In the genomic region with DNA sequence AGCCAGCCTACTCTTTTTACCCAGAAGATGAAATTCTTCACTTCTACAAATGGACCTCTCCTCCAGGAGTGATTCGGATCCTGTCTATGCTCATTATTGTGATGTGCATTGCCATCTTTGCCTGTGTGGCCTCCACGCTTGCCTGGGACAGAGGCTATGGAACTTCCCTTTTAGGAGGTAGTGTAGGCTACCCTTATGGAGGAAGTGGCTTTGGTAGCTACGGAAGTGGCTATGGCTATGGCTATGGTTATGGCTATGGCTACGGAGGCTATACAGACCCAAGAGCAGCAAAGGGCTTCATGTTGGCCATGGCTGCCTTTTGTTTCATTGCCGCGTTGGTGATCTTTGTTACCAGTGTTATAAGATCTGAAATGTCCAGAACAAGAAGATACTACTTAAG, we compare ENCODE assay signal across 24 cellular contexts.
"Had no signal": no experiment of that assay in that cellular context is flagged by ENCODE, and none has a peak within 500 bp of the region (broad histone marks: within the 10 kb centered on the region; RNA-seq: fewer than 3 reads in every experiment).

No MANE protein-coding gene starts in this region.

- H3K27ac Mint-ChIP-seq: activated CD4-positive, alpha-beta T cell treated with anti-CD3 and anti-CD28 coated beads, Interleukin-2, amount 10 ng/mL, durations not matched to agents 24 days and 14 days; activated CD8-positive, alpha-beta T cell treated with anti-CD3 and anti-CD28 coated beads for 36 hours; activated naive CD8-positive, alpha-beta T cell treated with anti-CD3 and anti-CD28 coated beads, Interleukin-2, amount 10 ng/mL, durations not matched to agents 7 days and 5 days; activated T-cell treated with anti-CD3 and anti-CD28 coated beads, Interleukin-2, amount 50 U/mL, for 24 hours; activated T-helper 2 cell treated with anti-CD3 and anti-CD28 coated beads, Interferon-gamma antibody, Interleukin-2, Interleukin-4, amounts not matched to agents 10 μg/mL and 5 μg/mL and 100 μg/mL, durations not matched to agents 14 hours and 24 hours and 36 hours had no signal

- H3K27ac ChIP-seq: colonic mucosa, lower lobe of right lung, prostate gland, right atrium auricular region, tibial artery, vagina had no signal

- ATAC-seq: activated CD8-positive, alpha-beta T cell treated with anti-CD3 and anti-CD28 coated beads for 36 hours had no signal

- H3K4me1 ChIP-seq: colonic mucosa, prostate gland, right atrium auricular region, tibial artery, vagina had no signal

- H3K4me3 ChIP-seq: colonic mucosa, lower lobe of right lung, prostate gland, right atrium auricular region, tibial artery, vagina had no signal

- H3K4me3 Mint-ChIP-seq: activated CD4-positive, alpha-beta T cell treated with anti-CD3 and anti-CD28 coated beads, Interleukin-2, amount 10 ng/mL, durations not matched to agents 24 days and 14 days; activated CD8-positive, alpha-beta T cell treated with anti-CD3 and anti-CD28 coated beads for 36 hours; activated naive CD8-positive, alpha-beta T cell treated with anti-CD3 and anti-CD28 coated beads, Interleukin-2, amount 10 ng/mL, durations not matched to agents 7 days and 5 days; activated T-cell treated with anti-CD3 and anti-CD28 coated beads, Interleukin-2, amount 50 U/mL, for 24 hours; neural crest cell had no signal

- H3K9me3 ChIP-seq: colonic mucosa, lower lobe of right lung, prostate gland, right atrium auricular region, tibial artery, vagina had no signal

- H3K36me3 Mint-ChIP-seq: activated naive CD8-positive, alpha-beta T cell treated with anti-CD3 and anti-CD28 coated beads, Interleukin-2, amount 10 ng/mL, durations not matched to agents 7 days and 5 days had no signal

- FAIRE-seq: endometrium, frontal cortex, keratinocyte had no signal

- H3K27me3 Mint-ChIP-seq: activated naive CD8-positive, alpha-beta T cell treated with anti-CD3 and anti-CD28 coated beads, Interleukin-2, amount 10 ng/mL, durations not matched to agents 7 days and 5 days; activated T-cell treated with anti-CD3 and anti-CD28 coated beads, Interleukin-2, amount 50 U/mL, for 24 hours had no signal

- H3K9me3 Mint-ChIP-seq: activated CD4-positive, alpha-beta T cell treated with anti-CD3 and anti-CD28 coated beads, Interleukin-2, amount 10 ng/mL, durations not matched to agents 24 days and 14 days; activated CD8-positive, alpha-beta T cell treated with anti-CD3 and anti-CD28 coated beads for 36 hours; activated naive CD8-positive, alpha-beta T cell treated with anti-CD3 and anti-CD28 coated beads, Interleukin-2, amount 10 ng/mL, durations not matched to agents 7 days and 5 days; activated T-cell treated with anti-CD3 and anti-CD28 coated beads, Interleukin-2, amount 50 U/mL, for 24 hours; activated T-helper 2 cell treated with anti-CD3 and anti-CD28 coated beads, Interferon-gamma antibody, Interleukin-2, Interleukin-4, amounts not matched to agents 10 μg/mL and 5 μg/mL and 100 μg/mL, durations not matched to agents 14 hours and 24 hours and 36 hours; neural crest cell had no signal

- DNase-seq: activated CD4-positive, alpha-beta T cell treated with anti-CD3 and anti-CD28 coated beads, Interleukin-2, amount 10 ng/mL, durations not matched to agents 24 days and 14 days; activated CD8-positive, alpha-beta T cell treated with anti-CD3 and anti-CD28 coated beads for 36 hours; activated naive CD4-positive, alpha-beta T cell treated with Interleukin-2 at 50 U/mL for 16 hours; activated naive CD8-positive, alpha-beta T cell treated with anti-CD3 and anti-CD28 coated beads, Interleukin-2, amount 10 ng/mL, durations not matched to agents 7 days and 5 days; activated T-cell treated with anti-CD3 and anti-CD28 coated beads, Interleukin-2, amount 50 U/mL, for 24 hours; amygdala; colonic mucosa; head of caudate nucleus; lower lobe of right lung; midbrain; stimulated activated CD4-positive, alpha-beta T cell treated with anti-CD3 and anti-CD28 coated beads, Interleukin-12 subunit alpha, Interleukin-12 subunit beta, amount 100 ng/mL, for 4 hours; stimulated activated CD4-positive, alpha-beta T cell treated with anti-CD3 and anti-CD28 coated beads, Interleukin-1b, Interleukin-23, amount 100 ng/mL, for 48 hours; stimulated activated CD8-positive, alpha-beta memory T cell treated with anti-CD3 and anti-CD28 coated beads, Interleukin-4, amount 100 ng/mL, for 48 hours; stimulated activated naive CD4-positive, alpha-beta T cell treated with Interleukin-2 at 50 U/mL for 16 hours; substantia nigra; tibial artery had no signal

- H3K36me3 ChIP-seq: colonic mucosa, prostate gland, right atrium auricular region, tibial artery, vagina had no signal

- H3K4me1 Mint-ChIP-seq: activated CD4-positive, alpha-beta T cell treated with anti-CD3 and anti-CD28 coated beads, Interleukin-2, amount 10 ng/mL, durations not matched to agents 24 days and 14 days; activated naive CD8-positive, alpha-beta T cell treated with anti-CD3 and anti-CD28 coated beads, Interleukin-2, amount 10 ng/mL, durations not matched to agents 7 days and 5 days; neural crest cell had no signal

- H3K27me3 ChIP-seq: colonic mucosa, right atrium auricular region, vagina had no signal
